Comparison of ENCODE assay signal across 20 cellular contexts in the genomic region with DNA sequence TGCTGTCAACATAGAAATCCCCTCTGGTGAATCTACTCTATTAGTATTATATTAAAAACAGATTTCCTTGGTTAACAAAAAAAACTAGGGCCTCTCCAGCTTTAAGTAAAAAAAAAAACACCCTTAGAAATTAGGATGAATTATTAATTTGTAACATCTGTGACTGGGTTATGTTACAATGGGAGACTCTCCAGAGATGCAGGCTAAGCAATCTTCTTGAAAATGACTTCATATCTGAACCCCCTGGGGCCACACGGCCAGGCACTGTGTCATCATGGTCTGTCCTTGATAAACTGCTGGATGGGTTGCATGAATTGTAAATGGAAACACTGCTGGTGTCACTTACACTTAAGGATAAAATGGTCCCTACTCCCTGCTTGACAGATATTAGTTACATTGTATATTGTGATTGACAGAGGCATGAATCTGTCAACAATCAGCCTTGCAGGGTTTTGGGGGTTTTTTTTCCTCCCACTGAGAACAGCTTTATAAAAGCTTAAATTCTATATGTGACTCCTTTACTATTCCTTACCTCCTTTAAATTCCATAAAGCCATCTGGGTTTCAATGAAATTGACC. TPM values are rescaled to one million over a fixed set of nuclear protein-coding genes. Genes with fewer than 3 reads are reported as not detected.
DNase-seq lines count a peak whose midpoint lies in the region; ATAC-seq and TF ChIP-seq lines count a peak whose summit lies in the region.
"Had no signal": no experiment of that assay in that cellular context is flagged by ENCODE, and none has a peak within 500 bp of the region (broad histone marks: within the 10 kb centered on the region; RNA-seq: fewer than 3 reads in every experiment).

No MANE protein-coding gene starts in this region.

- H3K14ac ChIP-seq in IMR-90 (replicated peaks; ENCODE audit: low read depth, low read length): 0 out of 2 replicates have a peak overlapping the region, but pooled peaks have one; percentile 29

- WGBS in IMR-90 (ENCODE audit: extremely low coverage in 2 of 2, insufficient read length in 1 of 2), 2 experiments: no CpG with 5 or more reads among the region's 1 CpG

- no peak for TF ChIP-seq RAD21 in IMR-90 (IDR thresholded peaks at IDR 0.05; ENCODE audit: low read length)

- H3K23ac ChIP-seq in IMR-90 (ENCODE audit: low read depth, low read length): peak overlapping the region; percentile 56; the same call in 1 of the 2 replicates

- H3K4me1 Mint-ChIP-seq in brain (peaks cover 33% of the 10 kb centered on the region), CD14-positive monocyte (no peaks in the 10 kb centered on the region)
- peaks cover 4% of the 10 kb centered on the region for H3K4me1 Mint-ChIP-seq in activated CD4-positive, alpha-beta memory T cell treated with anti-CD3 and anti-CD28 coated beads for 36 hours (ENCODE audit: low read depth)
- peaks cover 0 to 6% (median 0%) of the 10 kb centered on the region in 7 donors for H3K4me1 Mint-ChIP-seq in naive thymus-derived CD4-positive, alpha-beta T cell
- H3K4me1 Mint-ChIP-seq: B cell; stimulated activated naive B cell treated with anti-CD40 and anti-IgM and Interleukin-4, amounts not matched to agents 10 μg/mL and 1 μg/mL and 100 μg/mL, for 72 hours had no signal

- CTCF ChIA-PET in IMR-90 (lab: Yijun Ruan, JAX): interaction anchor here (0.6 kb wide), 1 partner anchor 68 kb away, joined by 4 read pairs; no protein-coding TSS in a partner anchor
- CTCF ChIA-PET in activated CD4-positive, alpha-beta memory T cell treated with anti-CD3 and anti-CD28 coated beads for 36 hours (lab: Charles Lee): no interaction called here
- CTCF ChIA-PET in naive thymus-derived CD4-positive, alpha-beta T cell (lab: Charles Lee): no interaction called here

- no peaks in the 10 kb centered on the region for H3K79me1 ChIP-seq in IMR-90 (ENCODE audit: low read depth in 1 of 2, low read length in 2 of 2)

- H2BK120ac ChIP-seq in IMR-90 (ENCODE audit: low read depth, low read length): no peak overlapping the region

- TF ChIP-seq CTCF in IMR-90 (conservative IDR thresholded peaks at IDR 0.05; ENCODE audit: low read depth, low read length) (no peak), brain (conservative IDR thresholded peaks at IDR 0.05) (no peak), WERI-Rb-1 (IDR thresholded peaks at IDR 0.05; ENCODE audit: low read depth, low read length) (no peak), CD14-positive monocyte (IDR thresholded peaks at IDR 0.05) (no peak)

- H3K9ac ChIP-seq in IMR-90 (ENCODE audit: low read depth, low read length): no peak overlapping the region

- H2BK20ac ChIP-seq in IMR-90 (ENCODE audit: low read depth, low read length): peak overlapping the region; percentile 20; the same call in 1 of the 2 replicates

- no peak for ATAC-seq in IMR-90 (ENCODE audit: low read depth)
- no peak for ATAC-seq in naive thymus-derived CD4-positive, alpha-beta T cell
- ATAC-seq: activated CD4-positive, CD25-positive, alpha-beta regulatory T cell treated with anti-CD3 and anti-CD28 coated beads, Interleukin-2, amount 50 U/mL, for 24 hours; left ventricle myocardium superior; stimulated activated naive B cell treated with anti-CD40 and anti-IgM and Interleukin-4, amounts not matched to agents 10 μg/mL and 1 μg/mL and 100 μg/mL, for 72 hours had no signal

- H3K4me2 ChIP-seq in IMR-90 (ENCODE audit: low read depth, low read length): no peak overlapping the region

- H3K4me1 ChIP-seq in IMR-90 (ENCODE audit: control insufficient read depth, insufficient read depth, low read length): peaks cover 1% of the 10 kb centered on the region
- no peaks in the 10 kb centered on the region for H3K4me1 ChIP-seq in naive thymus-derived CD4-positive, alpha-beta T cell (ENCODE audit: control insufficient read depth in 2 of 2, insufficient read depth in 2 of 2, low read length in 2 of 2)
- H3K4me1 ChIP-seq: spleen had no signal

- H3K36me3 Mint-ChIP-seq in brain: no peaks in the 10 kb centered on the region
- no peaks in the 10 kb centered on the region for H3K36me3 Mint-ChIP-seq in activated CD4-positive, alpha-beta memory T cell treated with anti-CD3 and anti-CD28 coated beads for 36 hours
- H3K36me3 Mint-ChIP-seq in naive thymus-derived CD4-positive, alpha-beta T cell: no peaks in the 10 kb centered on the region
- no peaks in the 10 kb centered on the region for H3K36me3 Mint-ChIP-seq in CD14-positive monocyte
- H3K36me3 Mint-ChIP-seq: stimulated activated naive B cell treated with anti-CD40 and anti-IgM and Interleukin-4, amounts not matched to agents 10 μg/mL and 1 μg/mL and 100 μg/mL, for 72 hours had no signal

- H3K9me3 Mint-ChIP-seq in brain (no peaks in the 10 kb centered on the region), CD14-positive monocyte (no peaks in the 10 kb centered on the region)
- no peaks in the 10 kb centered on the region for H3K9me3 Mint-ChIP-seq in activated CD4-positive, alpha-beta memory T cell treated with anti-CD3 and anti-CD28 coated beads for 36 hours
- H3K9me3 Mint-ChIP-seq in naive thymus-derived CD4-positive, alpha-beta T cell: no peaks in the 10 kb centered on the region
- H3K9me3 Mint-ChIP-seq: activated naive CD4-positive, alpha-beta T cell treated with anti-CD3 and anti-CD28 coated beads for 36 hours; stimulated activated naive B cell treated with anti-CD40 and anti-IgM and Interleukin-4, amounts not matched to agents 10 μg/mL and 1 μg/mL and 100 μg/mL, for 72 hours had no signal

- TF ChIP-seq POLR2A in IMR-90 (IDR thresholded peaks at IDR 0.05; ENCODE audit: low read depth, low read length): no peak

- peak; percentile 14 for DNase-seq in AG20443 (ENCODE audit: low spot score)
- DNase-seq in IMR-90: peak; percentile 11
- peak; percentile 21 for DNase-seq in kidney tubule cell (ENCODE audit: low spot score)
- no peak for DNase-seq in activated CD4-positive, alpha-beta memory T cell treated with anti-CD3 and anti-CD28 coated beads for 36 hours
- DNase-seq in WERI-Rb-1: no peak
- DNase-seq in naive thymus-derived CD4-positive, alpha-beta T cell: no peak
- DNase-seq in CD14-positive monocyte (ENCODE audit: low spot score): no peak
- DNase-seq: activated naive CD4-positive, alpha-beta T cell treated with anti-CD3 and anti-CD28 coated beads for 36 hours; left ventricle myocardium superior; NCI-H1930; NK-92 treated with Interleukin-12 subunit alpha and Interleukin-12 subunit beta, amount 100 ng/mL, for 24 hours; SHP77; spleen; stimulated activated naive B cell treated with anti-CD40 and anti-IgM and Interleukin-4, amounts not matched to agents 10 μg/mL and 1 μg/mL and 100 μg/mL, for 72 hours; T-helper 2 cell had no signal

- H4K8ac ChIP-seq in IMR-90 (ENCODE audit: low read depth in 2 of 2, low read length in 2 of 2): peak overlapping the region in 1 of 2 experiments; percentile 18; a peak in 1 of 4 replicates

- H3K27me3 Mint-ChIP-seq in brain (no peaks in the 10 kb centered on the region), CD14-positive monocyte (ENCODE audit: low read depth in 3 of 3) (no peaks in the 10 kb centered on the region)
- H3K27me3 Mint-ChIP-seq in activated CD4-positive, alpha-beta memory T cell treated with anti-CD3 and anti-CD28 coated beads for 36 hours: peaks cover 1% of the 10 kb centered on the region
- H3K27me3 Mint-ChIP-seq in naive thymus-derived CD4-positive, alpha-beta T cell: peaks cover 0 to 9% (median 6%) of the 10 kb centered on the region in 5 donors
- H3K27me3 Mint-ChIP-seq: B cell; progenitor cell of endocrine pancreas; stimulated activated naive B cell treated with anti-CD40 and anti-IgM and Interleukin-4, amounts not matched to agents 10 μg/mL and 1 μg/mL and 100 μg/mL, for 72 hours had no signal

- no peak overlapping the region for H2AK9ac ChIP-seq in IMR-90 (replicated peaks; ENCODE audit: low read depth, low read length, poor library complexity)

- H2AK5ac ChIP-seq in IMR-90 (ENCODE audit: low read depth, low read length): peak overlapping the region; percentile 65; the same call in 1 of the 2 replicates

- no TSS peak for BruUV-seq in IMR-90 (replicated peaks; lab: Mats Ljungman, UMichigan)

- H4K20me1 ChIP-seq in IMR-90 (ENCODE audit: insufficient read depth, low read length): no peaks in the 10 kb centered on the region

- in situ Hi-C loops in IMR-90 (cut with MboI; ENCODE audit: low sequenced_read_pairs): no loop called here

- H3K9me3 ChIP-seq in IMR-90 (ENCODE audit: control insufficient read depth, insufficient read depth, low read length) (no peaks in the 10 kb centered on the region), WERI-Rb-1 (ENCODE audit: severe bottlenecking) (no peaks in the 10 kb centered on the region)
- no peaks in the 10 kb centered on the region for H3K9me3 ChIP-seq in naive thymus-derived CD4-positive, alpha-beta T cell (ENCODE audit: control insufficient read depth in 2 of 3, low read length in 3 of 3)
- H3K9me3 ChIP-seq: esophagus muscularis mucosa, spleen had no signal

- no peak overlapping the region for H2AFZ ChIP-seq in IMR-90 (replicated peaks; ENCODE audit: low read length, poor library complexity)

- no peaks in the 10 kb centered on the region for H3K9me1 ChIP-seq in IMR-90 (ENCODE audit: insufficient read depth, low read length)

- H3K36me3 ChIP-seq in IMR-90 (ENCODE audit: control insufficient read depth, insufficient read depth, low read length) (no peaks in the 10 kb centered on the region; the same call in 1 of the 2 replicates), WERI-Rb-1 (no peaks in the 10 kb centered on the region)
- H3K36me3 ChIP-seq in naive thymus-derived CD4-positive, alpha-beta T cell (ENCODE audit: control insufficient read depth in 2 of 3, insufficient read depth in 3 of 3, low read length in 3 of 3): no peaks in the 10 kb centered on the region
- H3K36me3 ChIP-seq: esophagus muscularis mucosa, spleen had no signal

- H3K4me3 ChIP-seq in IMR-90 (ENCODE audit: insufficient read depth, low read depth, low read length): no peak overlapping the region
- no peak overlapping the region for H3K4me3 ChIP-seq in WERI-Rb-1 (ENCODE audit: low read depth, low read length)
- H3K4me3 ChIP-seq in naive thymus-derived CD4-positive, alpha-beta T cell (ENCODE audit: low read length): no peak overlapping the region
- H3K4me3 ChIP-seq: esophagus muscularis mucosa, spleen had no signal

- H3K27ac Mint-ChIP-seq in brain (peak overlapping the region; percentile 55 to 97 (median 91)), CD14-positive monocyte (no peak overlapping the region)
- H3K27ac Mint-ChIP-seq in activated CD4-positive, alpha-beta memory T cell treated with anti-CD3 and anti-CD28 coated beads for 36 hours: no peak overlapping the region
- no peak overlapping the region for H3K27ac Mint-ChIP-seq in naive thymus-derived CD4-positive, alpha-beta T cell
- H3K27ac Mint-ChIP-seq: activated naive CD4-positive, alpha-beta T cell treated with anti-CD3 and anti-CD28 coated beads for 36 hours; B cell; progenitor cell of endocrine pancreas; stimulated activated naive B cell treated with anti-CD40 and anti-IgM and Interleukin-4, amounts not matched to agents 10 μg/mL and 1 μg/mL and 100 μg/mL, for 72 hours had no signal

- peak overlapping the region; percentile 63; the same call in 1 of the 3 replicates for H2BK15ac ChIP-seq in IMR-90 (ENCODE audit: low read depth, low read length)

- dilution Hi-C loops in IMR-90 (cut with HindIII; ENCODE audit: low sequenced_read_pairs, unreplicated experiment): no loop called here

- H2BK5ac ChIP-seq in IMR-90 (ENCODE audit: low read depth, low read length, poor library complexity, severe bottlenecking): no peak overlapping the region

- intact Hi-C loops in IMR-90 (cut with micrococcal nuclease) (no loop called here), CD14-positive monocyte (cut with micrococcal nuclease) (no loop called here)
- intact Hi-C loops in activated CD4-positive, alpha-beta memory T cell treated with anti-CD3 and anti-CD28 coated beads for 36 hours (cut with micrococcal nuclease): no loop called here
- intact Hi-C loops in naive thymus-derived CD4-positive, alpha-beta T cell (cut with micrococcal nuclease): no loop called here

- no peak overlapping the region for H4K5ac ChIP-seq in IMR-90 (ENCODE audit: low read depth, low read length)

- H3K27me3 ChIP-seq in IMR-90 (ENCODE audit: control insufficient read depth, insufficient read depth, low read length) (no peaks in the 10 kb centered on the region), WERI-Rb-1 (ENCODE audit: insufficient read depth, low read depth, severe bottlenecking) (no peaks in the 10 kb centered on the region)
- peaks cover 0 to 2% of the 10 kb centered on the region in 2 donors for H3K27me3 ChIP-seq in naive thymus-derived CD4-positive, alpha-beta T cell (ENCODE audit: control insufficient read depth in 2 of 2, insufficient read depth in 2 of 2, low read length in 2 of 2)
- H3K27me3 ChIP-seq: esophagus muscularis mucosa, spleen had no signal

- peak overlapping the region; percentile 39; the same call in 1 of the 2 replicates for H4K91ac ChIP-seq in IMR-90 (ENCODE audit: insufficient read depth, low read depth, low read length)

- POLR2A ChIA-PET in IMR-90 (lab: Charles Lee; ENCODE audit: unreplicated experiment): no interaction called here
- POLR2A ChIA-PET in activated CD4-positive, alpha-beta memory T cell treated with anti-CD3 and anti-CD28 coated beads for 36 hours (lab: Charles Lee): no interaction called here
- POLR2A ChIA-PET in naive thymus-derived CD4-positive, alpha-beta T cell (lab: Charles Lee): no interaction called here

- H3K56ac ChIP-seq in IMR-90 (ENCODE audit: extremely low read depth, insufficient read depth, low read length): no peak overlapping the region

- no peak overlapping the region for H3K18ac ChIP-seq in IMR-90 (ENCODE audit: low read depth, low read length)

- H3K4me3 Mint-ChIP-seq in brain: peak overlapping the region in 2 of 5 experiments; percentile 76
- H3K4me3 Mint-ChIP-seq in activated CD4-positive, alpha-beta memory T cell treated with anti-CD3 and anti-CD28 coated beads for 36 hours: no peak overlapping the region
- no peak overlapping the region for H3K4me3 Mint-ChIP-seq in naive thymus-derived CD4-positive, alpha-beta T cell
- H3K4me3 Mint-ChIP-seq in CD14-positive monocyte: no peak overlapping the region
- H3K4me3 Mint-ChIP-seq: activated naive CD4-positive, alpha-beta T cell treated with anti-CD3 and anti-CD28 coated beads for 36 hours; B cell; stimulated activated naive B cell treated with anti-CD40 and anti-IgM and Interleukin-4, amounts not matched to agents 10 μg/mL and 1 μg/mL and 100 μg/mL, for 72 hours had no signal

- H3K27ac ChIP-seq in IMR-90 (ENCODE audit: insufficient read depth, low read length) (no peak overlapping the region), WERI-Rb-1 (no peak overlapping the region)
- no peak overlapping the region for H3K27ac ChIP-seq in naive thymus-derived CD4-positive, alpha-beta T cell (ENCODE audit: low read depth, low read length)
- H3K27ac ChIP-seq: esophagus muscularis mucosa, spleen had no signal

- H3K4ac ChIP-seq in IMR-90 (ENCODE audit: low read depth, low read length): peak overlapping the region; percentile 24; the same call in 1 of the 2 replicates

RNA-seq across cellular contexts. Expression of a gene that starts 49.1 kb away (rescaled TPM):
- total RNA-seq in IMR-90 (2012; rRNA removed): 2.0 and 2.2 TPM in 2 replicates
- polyA plus RNA-seq in IMR-90 (2012; rRNA removed) (0.27 and 0.44 TPM in 2 replicates), brain (ENCODE audit: insufficient read depth, low read depth, low replicate concordance) (0.10 TPM), CD14-positive monocyte (under 1 TPM in 1 of 2 donors, not detected in 1; 0.10 TPM)
- polyA plus RNA-seq in IMR-90 (2012; cell fraction: cytosol; rRNA removed): 0.12 and 0.24 TPM in 2 replicates
- 0.09 and 0.41 TPM in 2 replicates for polyA plus RNA-seq in IMR-90 (2012; cell fraction: nucleus; rRNA removed; ENCODE audit: low replicate concordance)
- total RNA-seq in activated CD4-positive, alpha-beta memory T cell treated with anti-CD3 and anti-CD28 coated beads for 36 hours: under 1 TPM; 0.10 to 0.24 TPM
- 1 to 10 TPM in 4 of 5 experiments, under 1 TPM in 1; 0.19 to 3.4 (median 1.7) TPM for total RNA-seq in naive thymus-derived CD4-positive, alpha-beta T cell
- polyA plus RNA-seq in naive thymus-derived CD4-positive, alpha-beta T cell: 1 to 10 TPM in 1 of 2 donors, under 1 TPM in 1; 0.43 to 1.2 TPM

Comparison
In these comparisons a context has a peak if more than half of its experiments do, and no peak if none do; other contexts are left out.
1. DNase-seq: peak in AG20443 (single experiment), IMR-90 (single experiment) and kidney tubule cell (single experiment); none in activated CD4-positive, alpha-beta memory T cell treated with anti-CD3 and anti-CD28 coated beads for 36 hours (single experiment), WERI-Rb-1 (single experiment), naive thymus-derived CD4-positive, alpha-beta T cell (0 of 9) and CD14-positive monocyte (single experiment).
2. H3K27ac Mint-ChIP-seq: peak in brain (5 of 5); none in activated CD4-positive, alpha-beta memory T cell treated with anti-CD3 and anti-CD28 coated beads for 36 hours (single experiment), naive thymus-derived CD4-positive, alpha-beta T cell (0 of 9) and CD14-positive monocyte (0 of 7).